ENCODE assay signal across 1 cellular context in the genomic region with DNA sequence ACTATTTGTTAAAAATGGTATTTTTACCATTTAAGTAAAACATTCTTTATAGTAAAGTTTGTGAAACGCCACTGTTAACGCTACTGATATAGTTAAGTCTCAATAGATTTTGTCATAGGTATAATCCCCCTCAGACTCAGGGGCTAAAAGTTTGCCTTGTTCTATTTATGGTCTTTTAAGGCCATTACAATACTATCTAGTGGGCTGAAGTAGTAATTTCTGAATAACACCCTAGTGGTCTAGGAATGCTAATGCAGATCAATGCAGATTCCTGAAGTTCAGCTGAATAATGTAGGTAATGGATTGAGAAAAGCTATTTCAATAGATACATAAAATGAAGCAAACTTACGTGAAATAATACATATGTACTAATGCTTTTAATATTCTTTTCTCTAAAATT.
TF ChIP-seq lines count a peak whose summit lies in the region.

No MANE protein-coding gene starts in this region.

TF ChIP-seq in GM23338, 12 proteins besides CTCF, POLR2A, EP300 and RAD21 (continued from another document):
- TF ChIP-seq, protein P1, sequence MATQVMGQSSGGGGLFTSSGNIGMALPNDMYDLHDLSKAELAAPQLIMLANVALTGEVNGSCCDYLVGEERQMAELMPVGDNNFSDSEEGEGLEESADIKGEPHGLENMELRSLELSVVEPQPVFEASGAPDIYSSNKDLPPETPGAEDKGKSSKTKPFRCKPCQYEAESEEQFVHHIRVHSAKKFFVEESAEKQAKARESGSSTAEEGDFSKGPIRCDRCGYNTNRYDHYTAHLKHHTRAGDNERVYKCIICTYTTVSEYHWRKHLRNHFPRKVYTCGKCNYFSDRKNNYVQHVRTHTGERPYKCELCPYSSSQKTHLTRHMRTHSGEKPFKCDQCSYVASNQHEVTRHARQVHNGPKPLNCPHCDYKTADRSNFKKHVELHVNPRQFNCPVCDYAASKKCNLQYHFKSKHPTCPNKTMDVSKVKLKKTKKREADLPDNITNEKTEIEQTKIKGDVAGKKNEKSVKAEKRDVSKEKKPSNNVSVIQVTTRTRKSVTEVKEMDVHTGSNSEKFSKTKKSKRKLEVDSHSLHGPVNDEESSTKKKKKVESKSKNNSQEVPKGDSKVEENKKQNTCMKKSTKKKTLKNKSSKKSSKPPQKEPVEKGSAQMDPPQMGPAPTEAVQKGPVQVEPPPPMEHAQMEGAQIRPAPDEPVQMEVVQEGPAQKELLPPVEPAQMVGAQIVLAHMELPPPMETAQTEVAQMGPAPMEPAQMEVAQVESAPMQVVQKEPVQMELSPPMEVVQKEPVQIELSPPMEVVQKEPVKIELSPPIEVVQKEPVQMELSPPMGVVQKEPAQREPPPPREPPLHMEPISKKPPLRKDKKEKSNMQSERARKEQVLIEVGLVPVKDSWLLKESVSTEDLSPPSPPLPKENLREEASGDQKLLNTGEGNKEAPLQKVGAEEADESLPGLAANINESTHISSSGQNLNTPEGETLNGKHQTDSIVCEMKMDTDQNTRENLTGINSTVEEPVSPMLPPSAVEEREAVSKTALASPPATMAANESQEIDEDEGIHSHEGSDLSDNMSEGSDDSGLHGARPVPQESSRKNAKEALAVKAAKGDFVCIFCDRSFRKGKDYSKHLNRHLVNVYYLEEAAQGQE (IDR thresholded peaks at IDR 0.05; ENCODE audit: unreplicated experiment) = no peak
